ENCODE assay signal across 8 cellular contexts in genomic region chr2:110678457-110679336, GRCh38. TPM values are rescaled to one million over a fixed set of nuclear protein-coding genes. Genes with fewer than 3 reads are reported as not detected.
DNase-seq lines count a peak whose midpoint lies in the region; ATAC-seq, FAIRE-seq and TF ChIP-seq lines count a peak whose summit lies in the region.

No MANE protein-coding gene starts in this region.

- no peaks in the 10 kb centered on the region for H3K36me3 ChIP-seq in liver (ENCODE audit: control insufficient read depth in 4 of 4, insufficient read depth in 3 of 4, low read depth in 1 of 4, low read length in 3 of 4)

- peaks cover 2 to 10% (median 5%) of the 10 kb centered on the region in 4 donors for H3K4me1 ChIP-seq in liver (ENCODE audit: control insufficient read depth in 4 of 4, insufficient read depth in 4 of 4, low read length in 3 of 4)

- peak overlapping the region; percentile 97 for H3K27ac Mint-ChIP-seq in T-helper 2 cell treated with Interferon-gamma antibody and Interleukin-4, amounts not matched to agents 5 μg/mL and 100 μg/mL, for 36 hours

- WGBS in liver = 1% methylated on average over 28 of the region's 28 CpGs

- H3K9me3 ChIP-seq in liver (ENCODE audit: control insufficient read depth in 4 of 4, low read length in 3 of 4) = no peaks in the 10 kb centered on the region

- no peak for TF ChIP-seq RAD21 in liver (IDR thresholded peaks at IDR 0.05)

- FAIRE-seq in HTR-8/SVneo (lab: Jason Lieb, UNC) = no peak

- H3K9ac ChIP-seq in liver (ENCODE audit: low read depth in 1 of 2, low read length in 2 of 2) = peak overlapping the region; percentile 23 to 78

- H3K4me3 Mint-ChIP-seq in T-helper 2 cell treated with Interferon-gamma antibody and Interleukin-4, amounts not matched to agents 5 μg/mL and 100 μg/mL, for 36 hours = peak overlapping the region; percentile 94

- peak; percentile 2 for ATAC-seq in stimulated activated naive CD8-positive, alpha-beta T cell treated with anti-CD3 and anti-CD28 coated beads, Interleukin-15, Interleukin-2, amounts not matched to agents 100 U/mL and 50 U/mL, for 24 hours

- peaks cover 34% of the 10 kb centered on the region for H3K4me1 Mint-ChIP-seq in T-helper 2 cell treated with Interferon-gamma antibody and Interleukin-4, amounts not matched to agents 5 μg/mL and 100 μg/mL, for 36 hours (ENCODE audit: low read depth)

- TF ChIP-seq CTCF in choroid plexus epithelial cell (conservative IDR thresholded peaks at IDR 0.05; ENCODE audit: low read depth, low read length) (no peak), liver (IDR thresholded peaks at IDR 0.05; ENCODE audit: low read depth, low read length, missing input control) (no peak)

- DNase-seq in Caki2 (ENCODE audit: low read depth) (peak; percentile 32), HTR-8/SVneo (ENCODE audit: insufficient read length, low spot score) (peak; percentile 20), choroid plexus epithelial cell (ENCODE audit: low read depth) (peak; percentile 39), NCI-H2196 treated with DMSO at 0.1 percent for 48 hours (lab: John Stamatoyannopoulos, UW; ENCODE audit: unreplicated experiment) (no peak), NCI-H2081 treated with DMSO at 0.1 percent for 48 hours (lab: John Stamatoyannopoulos, UW) (no peak)
- no peak for DNase-seq in T-helper 2 cell treated with Interferon-gamma antibody and Interleukin-4, amounts not matched to agents 5 μg/mL and 100 μg/mL, for 36 hours (ENCODE audit: low spot score)
- peak; percentile 34 for DNase-seq in stimulated activated naive CD8-positive, alpha-beta T cell treated with anti-CD3 and anti-CD28 coated beads, Interleukin-15, Interleukin-2, amounts not matched to agents 100 U/mL and 50 U/mL, for 24 hours

- no peaks in the 10 kb centered on the region for H3K27me3 ChIP-seq in liver (ENCODE audit: control insufficient read depth in 4 of 4, insufficient read depth in 4 of 4, low read length in 3 of 4)

- peak overlapping the region; percentile 58 to 73 for H3K27ac ChIP-seq in liver (ENCODE audit: low read depth in 1 of 2, low read length in 2 of 2)

- in situ Hi-C loops in Caki2 (cut with HindIII; ENCODE audit: low pct_unique_long_range_greater_than_20kb, low sequenced_read_pairs) = no loop called here

- peaks cover 3% of the 10 kb centered on the region for H3K27me3 Mint-ChIP-seq in T-helper 2 cell treated with Interferon-gamma antibody and Interleukin-4, amounts not matched to agents 5 μg/mL and 100 μg/mL, for 36 hours (ENCODE audit: low read depth)

- no peaks in the 10 kb centered on the region for H3K9me3 Mint-ChIP-seq in T-helper 2 cell treated with Interferon-gamma antibody and Interleukin-4, amounts not matched to agents 5 μg/mL and 100 μg/mL, for 36 hours

- H3K36me3 Mint-ChIP-seq in T-helper 2 cell treated with Interferon-gamma antibody and Interleukin-4, amounts not matched to agents 5 μg/mL and 100 μg/mL, for 36 hours (ENCODE audit: low read depth) = peaks cover 21% of the 10 kb centered on the region

- H3K4me3 ChIP-seq in choroid plexus epithelial cell (ENCODE audit: low read depth, low read length) = peak overlapping the region; percentile 76
- H3K4me3 ChIP-seq in liver (ENCODE audit: low read depth in 1 of 3, low read length in 3 of 3) = peak overlapping the region; percentile 58 to 89 (median 59)

TF ChIP-seq in liver, 16 proteins besides CTCF, POLR2A, EP300 and RAD21:
- TF ChIP-seq RXRA (IDR thresholded peaks at IDR 0.05) (no peak), YY1 (IDR thresholded peaks at IDR 0.05) (no peak), ATF3 (IDR thresholded peaks at IDR 0.05) (no peak), EGR1 (IDR thresholded peaks at IDR 0.05; ENCODE audit: low read depth in 2 of 2) (no peak), FOXA2 (IDR thresholded peaks at IDR 0.05) (no peak), SP1 (IDR thresholded peaks at IDR 0.05) (no peak), NR2F2 (IDR thresholded peaks at IDR 0.05) (no peak), HNF4G (IDR thresholded peaks at IDR 0.05) (no peak), REST (IDR thresholded peaks at IDR 0.05) (no peak), HNF4A (conservative IDR thresholded peaks at IDR 0.05) (no peak), MAX (IDR thresholded peaks at IDR 0.05) (no peak), ZBTB33 (IDR thresholded peaks at IDR 0.05) (no peak), GABPA (IDR thresholded peaks at IDR 0.05 in 1 of 2, conservative IDR thresholded peaks at IDR 0.05 in 1 of 2) (no peak), TAF1 (conservative IDR thresholded peaks at IDR 0.05) (no peak)

RNA-seq across cellular contexts. Expression of gene BUB1, which starts 0.8 kb away (rescaled TPM):
- 76.6 and 93.2 TPM in 2 replicates for total RNA-seq in Caki2 (2014; rRNA removed; shearing (Covaris generic); ENCODE audit: low replicate concordance)
- total RNA-seq in liver = 10 to 100 TPM in 1 of 2 donors, under 1 TPM in 1; 0.08 to 46.1 TPM
- 1 to 10 TPM in 1 of 2 donors, under 1 TPM in 1; 0.79 to 1.4 TPM for polyA plus RNA-seq in liver

RNA-seq across cellular contexts. Expression of gene ACOXL, which starts 53.7 kb away (rescaled TPM):
- 0.06 TPM in 1 of 2 replicates, not detected in the other for total RNA-seq in Caki2 (2014; rRNA removed; shearing (Covaris generic); ENCODE audit: low replicate concordance)
- total RNA-seq in liver = not detected
- under 1 TPM in 1 of 2 donors, not detected in 1; 0.07 TPM for polyA plus RNA-seq in liver

Comparison
In these comparisons a context has a peak if more than half of its experiments do, and no peak if none do; other contexts are left out.
1. DNase-seq: peak in Caki2 (single experiment), HTR-8/SVneo (single experiment), choroid plexus epithelial cell (single experiment) and stimulated activated naive CD8-positive, alpha-beta T cell treated with anti-CD3 and anti-CD28 coated beads, Interleukin-15, Interleukin-2, amounts not matched to agents 100 U/mL and 50 U/mL, for 24 hours (single experiment); none in T-helper 2 cell treated with Interferon-gamma antibody and Interleukin-4, amounts not matched to agents 5 μg/mL and 100 μg/mL, for 36 hours (single experiment), NCI-H2196 treated with DMSO at 0.1 percent for 48 hours (single experiment) and NCI-H2081 treated with DMSO at 0.1 percent for 48 hours (single experiment).